Comparison of ENCODE assay signal across 12 cellular contexts in the genomic region with DNA sequence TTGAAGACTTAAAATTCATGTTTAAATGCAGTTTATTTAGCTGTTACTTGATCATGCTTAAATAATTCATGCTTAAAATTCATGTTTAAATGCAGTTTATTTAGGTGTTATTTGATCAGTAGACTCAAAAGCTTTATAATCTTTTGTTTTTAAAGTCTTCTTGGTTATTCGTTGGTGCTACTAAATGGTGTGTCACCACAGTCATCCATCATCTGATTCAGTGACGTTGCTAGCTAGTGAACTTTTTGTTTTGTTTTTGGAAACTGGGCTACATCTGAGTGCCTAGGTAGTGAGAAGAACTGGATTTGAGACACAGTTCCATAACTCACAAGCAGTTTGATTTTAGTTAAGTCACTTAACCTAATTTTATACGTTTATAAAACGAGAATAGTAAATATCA. TPM values are rescaled to one million over a fixed set of nuclear protein-coding genes. Genes with fewer than 3 reads are reported as not detected.
DNase-seq lines count a peak whose midpoint lies in the region; ATAC-seq, FAIRE-seq and TF ChIP-seq lines count a peak whose summit lies in the region.
"Had no signal": no experiment of that assay in that cellular context is flagged by ENCODE, and none has a peak within 500 bp of the region (broad histone marks: within the 10 kb centered on the region; RNA-seq: fewer than 3 reads in every experiment).

No MANE protein-coding gene starts in this region.

- H3K27ac ChIP-seq in endothelial cell of umbilical vein (ENCODE audit: insufficient read depth, low read depth, low read length) (no peak overlapping the region), muscle layer of duodenum (ENCODE audit: low read length) (peak overlapping the region; percentile 33), thyroid gland (no peak overlapping the region)
- H3K27ac ChIP-seq: C4-2B had no signal

- no peak overlapping the region for H3K4me2 ChIP-seq in endothelial cell of umbilical vein (ENCODE audit: insufficient read depth, low read length)

- no TSS peak for BruUV-seq in endothelial cell of umbilical vein (replicated peaks; lab: Mats Ljungman, UMichigan)

- H3K4me3 ChIP-seq in endothelial cell of umbilical vein (replicated peaks in 1 of 3; ENCODE audit: insufficient read depth in 1 of 3, low read depth in 1 of 3, low read length in 3 of 3) (no peak overlapping the region), muscle layer of duodenum (ENCODE audit: low read depth in 1 of 2, low read length in 2 of 2) (no peak overlapping the region), thyroid gland (replicated peaks in 1 of 3) (no peak overlapping the region)

- TF ChIP-seq POLR2A in endothelial cell of umbilical vein (IDR thresholded peaks at IDR 0.05; ENCODE audit: low read depth, low read length) (no peak), thyroid gland (IDR thresholded peaks at IDR 0.05) (no peak)

- peak; percentile 30 for DNase-seq in AG20443 (ENCODE audit: low spot score)
- DNase-seq in OCI-M1 (lab: John Stamatoyannopoulos, UW): peak; percentile 54
- peak; percentile 55 for DNase-seq in endothelial cell of umbilical vein (ENCODE audit: low read depth, low spot score)
- no peak for DNase-seq in NCI-H82 (lab: John Stamatoyannopoulos, UW)
- no peak for DNase-seq in thyroid gland
- no peak for DNase-seq in NCI-H128 (lab: John Stamatoyannopoulos, UW; ENCODE audit: unreplicated experiment)
- DNase-seq: activated CD4-positive, alpha-beta T cell treated with anti-CD3 and anti-CD28 coated beads for 4 hours; stimulated activated CD4-positive, alpha-beta T cell treated with anti-CD3 and anti-CD28 coated beads, Interleukin-2, amount 100 ng/mL, for 24 hours had no signal

- POLR2A ChIA-PET in endothelial cell of umbilical vein (lab: Charles Lee): interaction anchor here (1.1 kb wide), 1 partner anchor 20 kb away, joined by 6 read pairs; no protein-coding TSS in a partner anchor

- H4K20me1 ChIP-seq in endothelial cell of umbilical vein (replicated peaks; ENCODE audit: control insufficient read depth, extremely low read depth, insufficient read depth, low read length): peaks cover 18% of the 10 kb centered on the region

- no peak overlapping the region for H2AFZ ChIP-seq in endothelial cell of umbilical vein (ENCODE audit: low read depth, low read length)

- H3K4me1 ChIP-seq in endothelial cell of umbilical vein (ENCODE audit: control insufficient read depth, extremely low read depth, insufficient read depth, low read length): peaks cover 4% of the 10 kb centered on the region
- H3K4me1 ChIP-seq in muscle layer of duodenum (ENCODE audit: control insufficient read depth in 1 of 2, insufficient read depth in 2 of 2, low read length in 2 of 2): peaks cover 7 to 46% of the 10 kb centered on the region in 2 donors
- peaks cover 9 to 12% of the 10 kb centered on the region in 2 donors for H3K4me1 ChIP-seq in thyroid gland

- TF ChIP-seq CTCF in endothelial cell of umbilical vein (IDR thresholded peaks at IDR 0.05; ENCODE audit: extremely low read depth in 1 of 2, insufficient read depth in 1 of 2, low read depth in 1 of 2, low read length in 2 of 2) (no peak), thyroid gland (IDR thresholded peaks at IDR 0.05) (no peak)

- H3K36me3 ChIP-seq in endothelial cell of umbilical vein (ENCODE audit: control insufficient read depth in 2 of 2, extremely low read depth in 1 of 2, insufficient read depth in 2 of 2, low read length in 2 of 2) (no peaks in the 10 kb centered on the region), muscle layer of duodenum (ENCODE audit: control insufficient read depth in 1 of 2, insufficient read depth in 2 of 2, low read length in 2 of 2) (peaks cover 0 to 3% of the 10 kb centered on the region in 2 donors), thyroid gland (peaks cover 0 to 3% of the 10 kb centered on the region in 2 donors)

- intact Hi-C loops in endothelial cell of umbilical vein (cut with micrococcal nuclease): no loop called here
- intact Hi-C loops in thyroid gland (cut with DNase I): no loop called here

- dilution Hi-C loops in endothelial cell of umbilical vein (cut with MboI; ENCODE audit: extremely low pct_ligation_motif_present, low sequenced_read_pairs): no loop called here

- H3K27me3 ChIP-seq in endothelial cell of umbilical vein (ENCODE audit: control insufficient read depth in 2 of 2, insufficient read depth in 2 of 2, low read length in 2 of 2): no peaks in the 10 kb centered on the region
- H3K27me3 ChIP-seq in muscle layer of duodenum (ENCODE audit: low read depth, low read length): no peaks in the 10 kb centered on the region
- H3K27me3 ChIP-seq in thyroid gland: no peaks in the 10 kb centered on the region

- CTCF ChIA-PET in endothelial cell of umbilical vein (lab: Charles Lee): interaction anchor here (0.5 to 1.3 kb wide), 3 partner anchors 17 to 78 kb away, joined by 3 to 4 read pairs (median 4); no protein-coding TSS in a partner anchor

- FAIRE-seq in endothelial cell of umbilical vein (lab: Jason Lieb, UNC): no peak
- FAIRE-seq: H54 had no signal

- H3K9me3 ChIP-seq in endothelial cell of umbilical vein (replicated peaks; ENCODE audit: control insufficient read depth, insufficient read depth, low read length): no peaks in the 10 kb centered on the region
- no peaks in the 10 kb centered on the region for H3K9me3 ChIP-seq in muscle layer of duodenum (ENCODE audit: control insufficient read depth in 1 of 2, low read length in 2 of 2)
- H3K9me3 ChIP-seq in thyroid gland: no peaks in the 10 kb centered on the region

- ATAC-seq in GM19351 (IDR thresholded peaks at IDR 0.05; ENCODE audit: unreplicated experiment): no peak

- H3K79me2 ChIP-seq in endothelial cell of umbilical vein (ENCODE audit: control insufficient read depth, insufficient read depth, low read length): peaks cover 98% of the 10 kb centered on the region

- H3K9ac ChIP-seq in endothelial cell of umbilical vein (replicated peaks; ENCODE audit: extremely low read depth, insufficient read depth, low read length): no peak overlapping the region

- WGBS in thyroid gland, 2 donors: 67 to 68% methylated on average over 4 of the region's 4 CpGs

- H3K9me1 ChIP-seq in endothelial cell of umbilical vein (replicated peaks; ENCODE audit: control insufficient read depth, extremely low read depth, insufficient read depth, low read length): no peaks in the 10 kb centered on the region

TF ChIP-seq in endothelial cell of umbilical vein, 7 proteins besides CTCF, POLR2A, EP300 and RAD21:
- TF ChIP-seq MYC (IDR thresholded peaks at IDR 0.05; ENCODE audit: low read depth, low read length): no peak
- no peak for TF ChIP-seq POLR2AphosphoS5 (IDR thresholded peaks at IDR 0.05; ENCODE audit: insufficient read depth, low read depth, low read length)
- TF ChIP-seq GATA2 (IDR thresholded peaks at IDR 0.05; ENCODE audit: insufficient read depth, insufficient read length, low read depth, low read length): no peak
TF ChIP-seq in endothelial cell of umbilical vein: peak in this region for 0.

RNA-seq across cellular contexts. Expression of a gene that starts 20.9 kb away (rescaled TPM):
- 37.4 and 37.8 TPM in 2 replicates for total RNA-seq in endothelial cell of umbilical vein
- 11.7 TPM in 2 replicates for polyA plus RNA-seq in endothelial cell of umbilical vein
- polyA plus RNA-seq in endothelial cell of umbilical vein (2011; cell fraction: cytosol; rRNA removed): 12.5 and 13.2 TPM in 2 replicates
- 28.3 and 33.8 TPM in 2 replicates for polyA plus RNA-seq in endothelial cell of umbilical vein (2011; cell fraction: nucleus; rRNA removed)
- 14.3 and 20.0 TPM in 2 replicates for polyA plus RNA-seq in endothelial cell of umbilical vein (2012)
- polyA minus RNA-seq in endothelial cell of umbilical vein: 26.7 and 28.9 TPM in 2 replicates
- polyA minus RNA-seq in endothelial cell of umbilical vein (2011; cell fraction: cytosol; rRNA and poly(A)+ RNA removed): 12.8 TPM
- 48.4 and 65.7 TPM in 2 replicates for polyA minus RNA-seq in endothelial cell of umbilical vein (2011; cell fraction: nucleus; rRNA and poly(A)+ RNA removed)
- 10 to 100 TPM; 60.9 to 88.8 (median 65.1) TPM for total RNA-seq in thyroid gland

Comparison
In these comparisons a context has a peak if more than half of its experiments do, and no peak if none do; other contexts are left out.
1. DNase-seq: peak in AG20443 (single experiment), OCI-M1 (single experiment) and endothelial cell of umbilical vein (single experiment); none in NCI-H82 (single experiment), thyroid gland (0 of 2) and NCI-H128 (single experiment).